Comparison of ENCODE assay signal across 1 cellular context in the genomic region with DNA sequence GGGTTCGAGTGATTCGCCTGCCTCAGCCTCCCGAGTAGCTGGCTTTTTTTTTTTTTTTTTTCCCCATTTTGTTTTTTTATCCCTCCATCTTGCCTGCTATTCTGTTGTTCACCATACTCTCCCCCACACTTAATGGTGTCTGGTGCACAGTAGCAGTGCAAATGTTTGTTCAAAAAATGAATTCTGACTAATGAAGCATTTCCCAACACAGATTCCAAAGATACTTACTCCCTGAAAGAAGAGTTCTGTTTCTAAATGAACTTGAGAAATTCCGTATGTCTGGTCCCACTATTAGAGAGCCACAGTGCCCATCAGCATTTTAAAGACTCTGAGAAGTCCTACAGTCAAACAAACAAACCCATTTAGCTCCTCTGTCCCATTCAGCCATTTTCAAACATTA.
TF ChIP-seq lines count a peak whose summit lies in the region.

No MANE protein-coding gene starts in this region.

TF ChIP-seq in HepG2, 621 proteins besides CTCF, POLR2A, EP300 and RAD21 (continued from another document):
- TF ChIP-seq, protein P1, sequence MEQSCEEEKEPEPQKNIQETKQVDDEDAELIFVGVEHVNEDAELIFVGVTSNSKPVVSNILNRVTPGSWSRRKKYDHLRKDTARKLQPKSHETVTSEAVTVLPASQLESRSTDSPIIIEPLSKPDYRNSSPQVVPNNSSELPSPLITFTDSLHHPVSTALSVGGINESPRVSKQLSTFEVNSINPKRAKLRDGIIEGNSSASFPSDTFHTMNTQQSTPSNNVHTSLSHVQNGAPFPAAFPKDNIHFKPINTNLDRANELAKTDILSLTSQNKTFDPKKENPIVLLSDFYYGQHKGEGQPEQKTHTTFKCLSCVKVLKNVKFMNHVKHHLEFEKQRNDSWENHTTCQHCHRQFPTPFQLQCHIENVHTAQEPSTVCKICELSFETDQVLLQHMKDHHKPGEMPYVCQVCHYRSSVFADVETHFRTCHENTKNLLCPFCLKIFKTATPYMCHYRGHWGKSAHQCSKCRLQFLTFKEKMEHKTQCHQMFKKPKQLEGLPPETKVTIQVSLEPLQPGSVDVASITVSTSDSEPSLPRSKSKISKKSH (CRISPR knock-in tag; IDR thresholded peaks at IDR 0.05; ENCODE audit: borderline replicate concordance), result no peak
- TF ChIP-seq MBD4 (IDR thresholded peaks at IDR 0.05; ENCODE audit: borderline replicate concordance, low read length), result no peak
- no peak for TF ChIP-seq ZNF44 (CRISPR knock-in tag; IDR thresholded peaks at IDR 0.05)
- TF ChIP-seq MAFG (CRISPR knock-in tag; IDR thresholded peaks at IDR 0.05), result no peak
- TF ChIP-seq FOXA1 (IDR thresholded peaks at IDR 0.05), result no peak
- no peak for TF ChIP-seq FOXA1 (CRISPR knock-in tag; IDR thresholded peaks at IDR 0.05)
- TF ChIP-seq, protein P2, sequence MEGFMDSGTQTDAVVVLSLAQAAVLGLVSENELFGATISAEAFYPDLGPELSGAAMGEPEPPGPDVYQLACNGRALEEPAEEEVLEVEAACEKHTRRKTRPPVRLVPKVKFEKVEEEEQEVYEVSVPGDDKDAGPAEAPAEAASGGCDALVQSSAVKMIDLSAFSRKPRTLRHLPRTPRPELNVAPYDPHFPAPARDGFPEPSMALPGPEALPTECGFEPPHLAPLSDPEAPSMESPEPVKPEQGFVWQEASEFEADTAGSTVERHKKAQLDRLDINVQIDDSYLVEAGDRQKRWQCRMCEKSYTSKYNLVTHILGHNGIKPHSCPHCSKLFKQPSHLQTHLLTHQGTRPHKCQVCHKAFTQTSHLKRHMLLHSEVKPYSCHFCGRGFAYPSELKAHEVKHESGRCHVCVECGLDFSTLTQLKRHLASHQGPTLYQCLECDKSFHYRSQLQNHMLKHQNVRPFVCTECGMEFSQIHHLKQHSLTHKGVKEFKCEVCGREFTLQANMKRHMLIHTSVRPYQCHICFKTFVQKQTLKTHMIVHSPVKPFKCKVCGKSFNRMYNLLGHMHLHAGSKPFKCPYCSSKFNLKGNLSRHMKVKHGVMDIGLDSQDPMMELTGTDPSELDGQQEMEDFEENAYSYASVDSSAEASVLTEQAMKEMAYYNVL (CRISPR knock-in tag; IDR thresholded peaks at IDR 0.05; ENCODE audit: borderline replicate concordance), result no peak
- no peak for TF ChIP-seq ZBTB3 (CRISPR knock-in tag; IDR thresholded peaks at IDR 0.05; ENCODE audit: borderline replicate concordance, low read depth)
- no peak for TF ChIP-seq PHB2 (IDR thresholded peaks at IDR 0.05; ENCODE audit: partially characterized antibody)
- no peak for TF ChIP-seq ZNF660 (CRISPR knock-in tag; IDR thresholded peaks at IDR 0.05; ENCODE audit: borderline replicate concordance, low read depth)
